2 cellular contexts compared by ENCODE assay signal in genomic region chr3:4472312-4472711, GRCh38.
TF ChIP-seq lines count a peak whose summit lies in the region.

No MANE protein-coding gene starts in this region.

TF ChIP-seq in HEK293, 187 proteins besides CTCF, POLR2A, EP300 and RAD21 (continued from another document):
- peak; percentile 42; the same call in 1 of the 2 replicates for TF ChIP-seq ZNF366 (tag by site-specific recombination; conservative IDR thresholded peaks at IDR 0.05)
- TF ChIP-seq ZNF398 (tag by site-specific recombination; IDR thresholded peaks at IDR 0.05), result no peak
- TF ChIP-seq ZNF362 (tag by site-specific recombination; IDR thresholded peaks at IDR 0.05), result 0 out of 2 replicates have a peak, but pooled peaks have one; percentile 51

TF ChIP-seq in K562, 482 proteins besides CTCF, POLR2A, EP300 and RAD21 (continued from another document):
- TF ChIP-seq RBM14 (IDR thresholded peaks at IDR 0.05; ENCODE audit: borderline replicate concordance, insufficient read depth, low read depth, low read length) (no peak), ZNF780A (CRISPR knock-in tag; IDR thresholded peaks at IDR 0.05) (no peak), ZNF512 (tag; IDR thresholded peaks at IDR 0.05) (peak; percentile 91), KAT7 (CRISPR knock-in tag; IDR thresholded peaks at IDR 0.05; ENCODE audit: borderline replicate concordance) (no peak)
TF ChIP-seq in K562: peak in this region for 3.
